ENCODE assay signal across 1 cellular context in the genomic region with DNA sequence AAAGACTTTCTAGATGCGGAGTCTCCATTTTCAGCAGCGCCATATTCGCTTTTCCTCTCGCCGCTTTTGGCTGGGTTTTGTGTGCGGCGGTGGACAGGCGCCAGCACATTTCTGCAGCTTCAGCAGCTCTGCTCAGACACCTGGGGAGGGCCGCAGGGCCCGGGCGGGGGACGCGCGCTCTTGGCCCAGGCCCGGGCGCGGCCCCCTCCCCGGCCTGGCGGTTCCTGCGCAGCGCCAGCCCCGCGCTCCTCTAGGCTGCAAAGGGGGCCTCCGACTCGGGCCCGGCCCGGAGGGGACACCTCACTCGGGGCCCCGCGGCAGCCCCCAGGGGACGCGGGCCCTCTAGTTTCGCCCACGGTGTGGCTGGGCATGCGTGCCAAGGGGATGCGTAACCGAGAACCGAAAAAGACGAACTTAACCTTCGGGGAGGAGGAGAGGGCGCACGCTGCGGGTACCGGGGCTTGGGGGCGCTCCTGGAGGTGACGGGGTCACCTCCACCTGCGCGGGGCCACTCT.
TF ChIP-seq lines count a peak whose summit lies in the region.

No MANE protein-coding gene starts in this region.

TF ChIP-seq in IMR-90, 13 proteins besides CTCF, POLR2A, EP300 and RAD21:
- TF ChIP-seq FOS (IDR thresholded peaks at IDR 0.05; ENCODE audit: low read depth, low read length) (no peak), MXI1 (IDR thresholded peaks at IDR 0.05; ENCODE audit: borderline replicate concordance, low read depth, low read length) (no peak), SMC3 (IDR thresholded peaks at IDR 0.05; ENCODE audit: low read depth, low read length) (no peak), CHD1 (IDR thresholded peaks at IDR 0.05; ENCODE audit: low read depth, low read length) (no peak), BHLHE40 (IDR thresholded peaks at IDR 0.05; ENCODE audit: low read depth, low read length) (no peak), MAFK (IDR thresholded peaks at IDR 0.05; ENCODE audit: low read depth, low read length) (no peak), RCOR1 (IDR thresholded peaks at IDR 0.05; ENCODE audit: insufficient replicate concordance, low read length) (no peak)
- TF ChIP-seq, protein P1, sequence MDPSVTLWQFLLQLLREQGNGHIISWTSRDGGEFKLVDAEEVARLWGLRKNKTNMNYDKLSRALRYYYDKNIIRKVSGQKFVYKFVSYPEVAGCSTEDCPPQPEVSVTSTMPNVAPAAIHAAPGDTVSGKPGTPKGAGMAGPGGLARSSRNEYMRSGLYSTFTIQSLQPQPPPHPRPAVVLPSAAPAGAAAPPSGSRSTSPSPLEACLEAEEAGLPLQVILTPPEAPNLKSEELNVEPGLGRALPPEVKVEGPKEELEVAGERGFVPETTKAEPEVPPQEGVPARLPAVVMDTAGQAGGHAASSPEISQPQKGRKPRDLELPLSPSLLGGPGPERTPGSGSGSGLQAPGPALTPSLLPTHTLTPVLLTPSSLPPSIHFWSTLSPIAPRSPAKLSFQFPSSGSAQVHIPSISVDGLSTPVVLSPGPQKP (IDR thresholded peaks at IDR 0.05; ENCODE audit: borderline replicate concordance, low read depth, low read length), result no peak
